ENCODE assay signal across 28 cellular contexts in the genomic region with DNA sequence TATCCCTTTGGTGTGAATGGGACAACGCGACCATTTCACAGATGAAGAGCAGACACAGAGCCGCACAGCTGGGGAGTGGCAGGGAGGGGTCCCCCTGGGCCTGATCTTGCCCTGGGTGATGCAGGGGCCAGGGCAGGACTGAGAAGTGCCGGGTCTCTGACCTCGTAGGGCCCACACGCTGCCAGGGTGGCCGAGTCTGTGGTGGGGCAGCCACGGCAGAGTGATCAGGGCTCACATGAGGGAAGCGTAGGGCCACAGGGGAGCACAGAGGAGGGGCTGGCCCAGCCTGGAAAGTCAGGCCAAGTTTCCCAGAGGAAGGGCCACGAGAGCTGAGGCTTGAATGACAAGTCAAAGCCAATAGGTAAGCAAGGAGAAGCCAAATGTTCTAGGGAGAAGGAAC. TPM values are rescaled to one million over a fixed set of nuclear protein-coding genes. Genes with fewer than 3 reads are reported as not detected.
"Had no signal": no experiment of that assay in that cellular context is flagged by ENCODE, and none has a peak within 500 bp of the region (broad histone marks: within the 10 kb centered on the region; RNA-seq: fewer than 3 reads in every experiment).

No MANE protein-coding gene starts in this region.

- H3K4me3 Mint-ChIP-seq: activated CD4-positive, alpha-beta memory T cell treated with anti-CD3 and anti-CD28 coated beads for 36 hours; activated naive CD4-positive, alpha-beta T cell treated with anti-CD3 and anti-CD28 coated beads for 36 hours; activated naive CD8-positive, alpha-beta T cell treated with anti-CD3 and anti-CD28 coated beads, Interleukin-2, amount 10 ng/mL, durations not matched to agents 7 days and 5 days; activated T-cell treated with anti-CD3 and anti-CD28 coated beads, Interleukin-2, amount 50 U/mL, for 72 hours; central memory CD8-positive, alpha-beta T cell; immature natural killer cell; neural progenitor cell; stimulated activated naive CD8-positive, alpha-beta T cell treated with anti-CD3 and anti-CD28 coated beads, Interleukin-15, Interleukin-2, amounts not matched to agents 100 ng/mL and 50 ng/mL, for 24 hours; T-helper 17 cell had no signal

- H3K36me3 ChIP-seq: breast epithelium, left lung, neural progenitor cell, spleen, tibial artery had no signal

- H3K4me1 Mint-ChIP-seq: activated naive CD8-positive, alpha-beta T cell treated with anti-CD3 and anti-CD28 coated beads, Interleukin-2, amount 10 ng/mL, durations not matched to agents 7 days and 5 days; neural progenitor cell had no signal

- H3K27ac ChIP-seq: breast epithelium, foreskin keratinocyte, left lung, neural progenitor cell, tibial artery had no signal

- H3K4me3 ChIP-seq: breast epithelium, left lung, lung, neural progenitor cell, spleen, tibial artery had no signal

- H3K36me3 Mint-ChIP-seq: activated CD4-positive, alpha-beta memory T cell treated with anti-CD3 and anti-CD28 coated beads for 36 hours; activated naive CD8-positive, alpha-beta T cell treated with anti-CD3 and anti-CD28 coated beads, Interleukin-2, amount 10 ng/mL, durations not matched to agents 7 days and 5 days; immature natural killer cell; neural progenitor cell had no signal

- H3K9me3 ChIP-seq: breast epithelium, left lung, spleen, tibial artery had no signal

- DNase-seq: activated CD4-positive, alpha-beta memory T cell treated with anti-CD3 and anti-CD28 coated beads for 36 hours; activated CD4-positive, alpha-beta T cell treated with anti-CD3 and anti-CD28 coated beads for 48 hours; activated CD4-positive, CD25-positive, alpha-beta regulatory T cell; activated effector memory CD4-positive, alpha-beta T cell treated with Interleukin-2 at 50 U/mL for 16 hours; activated naive CD4-positive, alpha-beta T cell treated with anti-CD3 and anti-CD28 coated beads for 36 hours; activated naive CD8-positive, alpha-beta T cell treated with anti-CD3 and anti-CD28 coated beads, Interleukin-2, amount 10 ng/mL, durations not matched to agents 7 days and 5 days; activated T-cell treated with anti-CD3 and anti-CD28 coated beads, Interleukin-2, amount 50 U/mL, for 72 hours; amniotic stem cell; effector memory CD4-positive, alpha-beta T cell; foreskin keratinocyte; immature natural killer cell; left lung; spleen; stimulated activated CD4-positive, alpha-beta T cell treated with anti-CD3 and anti-CD28 coated beads, Interleukin-4, amount 100 ng/mL, for 1 hour; substantia nigra; T-helper 17 cell; tibial artery had no signal

- H3K27ac Mint-ChIP-seq: activated CD4-positive, alpha-beta memory T cell treated with anti-CD3 and anti-CD28 coated beads for 36 hours; activated naive CD4-positive, alpha-beta T cell treated with anti-CD3 and anti-CD28 coated beads for 36 hours; activated naive CD8-positive, alpha-beta T cell treated with anti-CD3 and anti-CD28 coated beads, Interleukin-2, amount 10 ng/mL, durations not matched to agents 7 days and 5 days; activated T-cell treated with anti-CD3 and anti-CD28 coated beads, Interleukin-2, amount 50 U/mL, for 72 hours; neural progenitor cell; stimulated activated naive CD8-positive, alpha-beta T cell treated with anti-CD3 and anti-CD28 coated beads, Interleukin-15, Interleukin-2, amounts not matched to agents 100 ng/mL and 50 ng/mL, for 24 hours; T-helper 17 cell had no signal

- H2AFZ ChIP-seq: neural progenitor cell had no signal

- H3K4me1 ChIP-seq: breast epithelium, left lung, neural progenitor cell, tibial artery had no signal

- ATAC-seq: activated T-cell treated with anti-CD3 and anti-CD28 coated beads, Interleukin-2, amount 50 U/mL, for 72 hours; foreskin keratinocyte; left lung; T-helper 17 cell had no signal

- H3K4me2 ChIP-seq: neural progenitor cell had no signal

- H3K27me3 ChIP-seq: breast epithelium, foreskin keratinocyte, left lung, neural progenitor cell, spleen had no signal

- H3K9ac ChIP-seq: neural progenitor cell had no signal

- FAIRE-seq: colon had no signal

- H3K9me3 Mint-ChIP-seq: activated CD4-positive, alpha-beta memory T cell treated with anti-CD3 and anti-CD28 coated beads for 36 hours; activated naive CD4-positive, alpha-beta T cell treated with anti-CD3 and anti-CD28 coated beads for 36 hours; activated naive CD8-positive, alpha-beta T cell treated with anti-CD3 and anti-CD28 coated beads, Interleukin-2, amount 10 ng/mL, durations not matched to agents 7 days and 5 days; activated T-cell treated with anti-CD3 and anti-CD28 coated beads, Interleukin-2, amount 50 U/mL, for 72 hours; central memory CD8-positive, alpha-beta T cell; immature natural killer cell; stimulated activated naive CD8-positive, alpha-beta T cell treated with anti-CD3 and anti-CD28 coated beads, Interleukin-15, Interleukin-2, amounts not matched to agents 100 ng/mL and 50 ng/mL, for 24 hours had no signal

- H3K27me3 Mint-ChIP-seq: stimulated activated naive CD8-positive, alpha-beta T cell treated with anti-CD3 and anti-CD28 coated beads, Interleukin-15, Interleukin-2, amounts not matched to agents 100 ng/mL and 50 ng/mL, for 24 hours had no signal

RNA-seq across cellular contexts. Expression of gene FXYD3, which starts 31.9 kb away (rescaled TPM):
- total RNA-seq: activated CD4-positive, alpha-beta memory T cell treated with anti-CD3 and anti-CD28 coated beads for 36 hours; activated naive CD4-positive, alpha-beta T cell treated with anti-CD3 and anti-CD28 coated beads for 36 hours; activated naive CD8-positive, alpha-beta T cell treated with anti-CD3 and anti-CD28 coated beads, Interleukin-2, amount 10 ng/mL, durations not matched to agents 7 days and 5 days; activated T-cell treated with anti-CD3 and anti-CD28 coated beads, Interleukin-2, amount 50 U/mL, for 72 hours; dermis microvascular lymphatic vessel endothelial cell; osteoblast; posterior vena cava; spleen; T-helper 17 cell had no signal
- polyA plus RNA-seq: immature natural killer cell had no signal

RNA-seq across cellular contexts. Expression of gene HPN, which starts 42.2 kb away (rescaled TPM):
- total RNA-seq: activated naive CD4-positive, alpha-beta T cell treated with anti-CD3 and anti-CD28 coated beads for 36 hours; dermis microvascular lymphatic vessel endothelial cell; foreskin keratinocyte; urinary bladder had no signal
- polyA plus RNA-seq: foreskin keratinocyte, immature natural killer cell had no signal

RNA-seq across cellular contexts. Expression of gene LGI4, which starts 51.2 kb away (rescaled TPM):
- total RNA-seq: dermis microvascular lymphatic vessel endothelial cell, foreskin keratinocyte, kidney epithelial cell had no signal
- polyA plus RNA-seq: immature natural killer cell had no signal

RNA-seq across cellular contexts. Expression of gene FXYD1, which starts 54.9 kb away (rescaled TPM):
- total RNA-seq: activated naive CD8-positive, alpha-beta T cell treated with anti-CD3 and anti-CD28 coated beads, Interleukin-2, amount 10 ng/mL, durations not matched to agents 7 days and 5 days; dermis microvascular lymphatic vessel endothelial cell; kidney epithelial cell; osteoblast had no signal
